8 cellular contexts compared by ENCODE assay signal in the genomic region with DNA sequence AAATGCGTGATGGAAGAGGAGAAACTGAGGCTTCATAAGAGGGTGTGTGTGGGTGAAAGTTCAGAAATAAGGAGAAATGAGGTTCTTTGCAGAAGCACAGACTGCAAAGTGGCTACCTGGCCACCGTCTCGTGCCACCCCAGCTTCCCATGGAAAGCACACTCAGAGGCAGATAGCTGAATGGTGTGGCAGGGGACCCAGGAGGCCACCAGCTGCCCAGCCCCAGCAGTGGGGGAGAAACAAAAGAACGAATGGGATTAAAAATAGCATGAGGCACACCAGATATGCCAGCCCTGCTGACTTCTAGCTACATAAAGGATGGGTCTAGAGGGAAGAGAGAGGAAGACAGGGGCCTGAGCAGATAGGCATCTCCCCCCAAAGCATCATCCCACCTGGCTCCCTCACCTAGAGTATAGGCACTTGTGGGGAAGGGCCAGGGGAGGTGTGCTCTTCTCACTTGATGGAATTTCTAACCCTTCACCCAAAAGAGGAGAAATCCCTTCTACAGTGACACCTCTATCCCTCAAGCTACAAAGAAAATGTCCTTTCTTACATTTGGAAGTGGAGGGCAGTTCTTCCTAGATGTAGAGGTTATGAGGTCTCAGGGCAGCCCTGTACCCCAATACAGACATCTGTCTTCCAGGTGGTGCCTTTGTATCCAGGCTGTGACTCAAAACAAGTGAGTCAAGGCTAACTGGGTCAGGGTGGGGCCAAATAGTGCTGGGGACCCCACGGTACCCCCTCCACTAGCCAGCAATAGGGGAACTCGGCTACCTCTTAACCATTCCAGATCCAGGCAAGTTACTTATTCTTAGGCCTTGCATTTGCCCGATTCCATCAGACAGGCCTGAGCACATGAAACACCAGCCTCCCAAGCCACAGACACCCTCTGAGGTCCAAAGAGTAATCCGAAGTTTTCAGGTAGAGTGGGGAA. TPM values are rescaled to one million over a fixed set of nuclear protein-coding genes. Genes with fewer than 3 reads are reported as not detected.
A peak's percentile ranks its signal among the peaks of the same experiment; 100 is the strongest.
DNase-seq lines count a peak whose midpoint lies in the region; ATAC-seq, FAIRE-seq and TF ChIP-seq lines count a peak whose summit lies in the region.

No MANE protein-coding gene starts in this region.

- H3K4me3 ChIP-seq in PC-9 (peak overlapping the region; percentile 95), endothelial cell of umbilical vein (replicated peaks in 1 of 3; ENCODE audit: insufficient read depth in 1 of 3, low read depth in 1 of 3, low read length in 3 of 3) (peak overlapping the region in 2 of 3 experiments; percentile 39 to 92)

- peak; percentile 80 for FAIRE-seq in endothelial cell of umbilical vein (lab: Jason Lieb, UNC)

- DNase-seq in EH (ENCODE audit: low read depth) (peak; percentile 28), PC-9 (no peak), endothelial cell of umbilical vein (ENCODE audit: low read depth, low spot score) (peak; percentile 17), osteocyte (ENCODE audit: extremely low spot score, unreplicated experiment) (no peak), left colon (no peak)
- DNase-seq in activated CD4-positive, CD25-positive, alpha-beta regulatory T cell (lab: John Stamatoyannopoulos, UW), result no peak

- peaks cover 75% of the 10 kb centered on the region for H3F3A ChIP-seq in PC-9 (ENCODE audit: insufficient read depth, low read depth)

- CTCF ChIA-PET in PC-9 (lab: Charles Lee), result no interaction called here
- CTCF ChIA-PET in endothelial cell of umbilical vein (lab: Charles Lee), result interaction anchor here (0.8 to 1.5 kb wide), 3 partner anchors 22 to 170 kb away, joined by 3 to 9 read pairs (median 7); no protein-coding TSS in a partner anchor

- H3K27ac Mint-ChIP-seq in osteocyte (ENCODE audit: unreplicated experiment), result peak overlapping the region; percentile 100

- dilution Hi-C loops in endothelial cell of umbilical vein (cut with MboI; ENCODE audit: extremely low pct_ligation_motif_present, low sequenced_read_pairs), result no loop called here

- no peaks in the 10 kb centered on the region for H3K27me3 Mint-ChIP-seq in osteocyte (ENCODE audit: unreplicated experiment)

- H3K27ac ChIP-seq in PC-9, result peak overlapping the region; percentile 93
- peak overlapping the region; percentile 85 for H3K27ac ChIP-seq in endothelial cell of umbilical vein (ENCODE audit: insufficient read depth, low read depth, low read length)

- H3K4me2 ChIP-seq in PC-9 (peak overlapping the region; percentile 100), endothelial cell of umbilical vein (ENCODE audit: insufficient read depth, low read length) (peak overlapping the region; percentile 76)

- H3K9me2 ChIP-seq in PC-9 (ENCODE audit: insufficient read depth), result no peaks in the 10 kb centered on the region

- peaks cover 30% of the 10 kb centered on the region for H3K36me3 ChIP-seq in PC-9 (ENCODE audit: low read depth)
- peaks cover 11 to 12% of the 10 kb centered on the region in 2 experiments for H3K36me3 ChIP-seq in endothelial cell of umbilical vein (ENCODE audit: control insufficient read depth in 2 of 2, extremely low read depth in 1 of 2, insufficient read depth in 2 of 2, low read length in 2 of 2)

- peaks cover 62% of the 10 kb centered on the region for H3K4me1 Mint-ChIP-seq in osteocyte (ENCODE audit: unreplicated experiment)

- no peak for TF ChIP-seq POLR2A in endothelial cell of umbilical vein (IDR thresholded peaks at IDR 0.05; ENCODE audit: low read depth, low read length)

- no peaks in the 10 kb centered on the region for H3K9me3 Mint-ChIP-seq in osteocyte (ENCODE audit: unreplicated experiment)

- H3K9me3 ChIP-seq in PC-9 (ENCODE audit: insufficient read depth, low read depth), result no peaks in the 10 kb centered on the region
- H3K9me3 ChIP-seq in endothelial cell of umbilical vein (replicated peaks; ENCODE audit: control insufficient read depth, insufficient read depth, low read length), result no peaks in the 10 kb centered on the region

- POLR2A ChIA-PET in PC-9 (lab: Charles Lee; ENCODE audit: unreplicated experiment) (interaction anchor here (0.7 to 1.0 kb wide), 2 partner anchors 19 to 406 kb away, joined by 7 to 8 read pairs; partner anchors contain the start of gene ISG20L2), endothelial cell of umbilical vein (lab: Charles Lee) (interaction anchor here (0.7 kb wide), 1 partner anchor 20 kb away, joined by 3 read pairs; the partner anchor contains the start of genes ISG20L2 and METTL25B)

- H3K4me1 ChIP-seq in PC-9 (replicated peaks; ENCODE audit: insufficient read depth) (peaks cover 30% of the 10 kb centered on the region), endothelial cell of umbilical vein (ENCODE audit: control insufficient read depth, extremely low read depth, insufficient read depth, low read length) (peaks cover 49% of the 10 kb centered on the region)

- no peaks in the 10 kb centered on the region for H3K9me1 ChIP-seq in endothelial cell of umbilical vein (replicated peaks; ENCODE audit: control insufficient read depth, extremely low read depth, insufficient read depth, low read length)

- BruUV-seq in PC-9 (replicated peaks; lab: Mats Ljungman, UMichigan) (TSS peak; percentile 15), endothelial cell of umbilical vein (replicated peaks; lab: Mats Ljungman, UMichigan) (TSS peak; percentile 17)

- ATAC-seq in HG03280 (IDR thresholded peaks at IDR 0.05; ENCODE audit: unreplicated experiment), result no peak
- no peak for ATAC-seq in HG03378 (IDR thresholded peaks at IDR 0.05; ENCODE audit: unreplicated experiment)
- no peak for ATAC-seq in left colon

- H2AFZ ChIP-seq in PC-9, result no peak overlapping the region
- no peak overlapping the region for H2AFZ ChIP-seq in endothelial cell of umbilical vein (ENCODE audit: low read depth, low read length)

- intact Hi-C loops in PC-9 (cut with micrococcal nuclease; ENCODE audit: unreplicated experiment), result loop anchor here (1.0 kb wide), 1 partner anchor 150 kb away; no protein-coding TSS in a partner anchor
- intact Hi-C loops in endothelial cell of umbilical vein (cut with micrococcal nuclease), result loop anchor here (5.0 kb wide), 1 partner anchor 246 kb away; the partner anchor contains the start of gene MEF2D
- intact Hi-C loops in left colon (cut with DNase I, micrococcal nuclease), result no loop called here

- no peaks in the 10 kb centered on the region for H3K27me3 ChIP-seq in PC-9 (ENCODE audit: insufficient read depth, low read depth)
- H3K27me3 ChIP-seq in endothelial cell of umbilical vein (ENCODE audit: control insufficient read depth in 2 of 2, insufficient read depth in 2 of 2, low read length in 2 of 2), result no peaks in the 10 kb centered on the region

- peak overlapping the region; percentile 69 for H3K9ac ChIP-seq in endothelial cell of umbilical vein (replicated peaks; ENCODE audit: extremely low read depth, insufficient read depth, low read length)

- H3K79me2 ChIP-seq in PC-9 (ENCODE audit: low read depth) (peaks cover 91% of the 10 kb centered on the region), endothelial cell of umbilical vein (ENCODE audit: control insufficient read depth, insufficient read depth, low read length) (peaks cover 78% of the 10 kb centered on the region)

- peaks cover 16% of the 10 kb centered on the region for H4K20me1 ChIP-seq in PC-9 (ENCODE audit: insufficient read depth)
- no peaks in the 10 kb centered on the region for H4K20me1 ChIP-seq in endothelial cell of umbilical vein (replicated peaks; ENCODE audit: control insufficient read depth, extremely low read depth, insufficient read depth, low read length)

- peak overlapping the region; percentile 88 for H3K4me3 Mint-ChIP-seq in osteocyte (ENCODE audit: unreplicated experiment)

- peaks cover 10% of the 10 kb centered on the region for H3K36me3 Mint-ChIP-seq in osteocyte (ENCODE audit: unreplicated experiment)

- no peak for TF ChIP-seq CTCF in PC-9 (conservative IDR thresholded peaks at IDR 0.05)
- no peak for TF ChIP-seq CTCF in endothelial cell of umbilical vein (IDR thresholded peaks at IDR 0.05; ENCODE audit: extremely low read depth in 1 of 2, insufficient read depth in 1 of 2, low read depth in 1 of 2, low read length in 2 of 2)
- TF ChIP-seq CTCF in osteocyte (IDR thresholded peaks at IDR 0.05), result no peak

RNA-seq across cellular contexts. Expression of gene HDGF, which starts 3.5 kb away (rescaled TPM):
- total RNA-seq in PC-9 (2021), result 472 and 498 TPM in 2 replicates
- total RNA-seq in endothelial cell of umbilical vein, result 279 and 298 TPM in 2 replicates
- polyA plus RNA-seq in endothelial cell of umbilical vein, result 94.7 and 95.1 TPM in 2 replicates
- 139 and 148 TPM in 2 replicates for polyA plus RNA-seq in endothelial cell of umbilical vein (2011; cell fraction: cytosol; rRNA removed)
- 93.2 and 108 TPM in 2 replicates for polyA plus RNA-seq in endothelial cell of umbilical vein (2011; cell fraction: nucleus; rRNA removed)
- polyA plus RNA-seq in endothelial cell of umbilical vein (2012), result 140 and 207 TPM in 2 replicates
- 104 and 113 TPM in 2 replicates for polyA minus RNA-seq in endothelial cell of umbilical vein
- polyA minus RNA-seq in endothelial cell of umbilical vein (2011; cell fraction: cytosol; rRNA and poly(A)+ RNA removed), result 188 TPM
- 25.0 and 26.9 TPM in 2 replicates for polyA minus RNA-seq in endothelial cell of umbilical vein (2011; cell fraction: nucleus; rRNA and poly(A)+ RNA removed)
- total RNA-seq in osteocyte, result 213 and 219 TPM in 2 replicates
- 100 to 1,000 TPM; 198 to 243 TPM for total RNA-seq in left colon

RNA-seq across cellular contexts. Expression of gene MRPL24, which starts 7.1 kb away (rescaled TPM):
- total RNA-seq in PC-9 (2021) (74.1 and 85.3 TPM in 2 replicates), endothelial cell of umbilical vein (63.3 and 77.7 TPM in 2 replicates), osteocyte (52.6 and 55.8 TPM in 2 replicates), left colon (10 to 100 TPM; 37.7 to 60.2 TPM)
- 46.5 and 47.9 TPM in 2 replicates for polyA plus RNA-seq in endothelial cell of umbilical vein
- polyA plus RNA-seq in endothelial cell of umbilical vein (2011; cell fraction: cytosol; rRNA removed), result 67.0 and 79.6 TPM in 2 replicates
- 44.5 and 52.6 TPM in 2 replicates for polyA plus RNA-seq in endothelial cell of umbilical vein (2011; cell fraction: nucleus; rRNA removed)
- 74.8 and 88.5 TPM in 2 replicates for polyA plus RNA-seq in endothelial cell of umbilical vein (2012)
- 30.4 and 46.8 TPM in 2 replicates for polyA minus RNA-seq in endothelial cell of umbilical vein
- 31.3 TPM for polyA minus RNA-seq in endothelial cell of umbilical vein (2011; cell fraction: cytosol; rRNA and poly(A)+ RNA removed)
- polyA minus RNA-seq in endothelial cell of umbilical vein (2011; cell fraction: nucleus; rRNA and poly(A)+ RNA removed), result 9.9 and 10.5 TPM in 2 replicates

RNA-seq across cellular contexts. Expression of gene PRCC, which starts 19.3 kb away (rescaled TPM):
- total RNA-seq in PC-9 (2021) (47.8 and 56.6 TPM in 2 replicates), endothelial cell of umbilical vein (65.1 and 71.5 TPM in 2 replicates), osteocyte (71.1 and 85.4 TPM in 2 replicates), left colon (10 to 100 TPM; 51.2 to 59.6 TPM)
- polyA plus RNA-seq in endothelial cell of umbilical vein, result 76.9 and 77.4 TPM in 2 replicates
- 85.2 and 95.3 TPM in 2 replicates for polyA plus RNA-seq in endothelial cell of umbilical vein (2011; cell fraction: cytosol; rRNA removed)
- 64.9 and 66.7 TPM in 2 replicates for polyA plus RNA-seq in endothelial cell of umbilical vein (2011; cell fraction: nucleus; rRNA removed)
- polyA plus RNA-seq in endothelial cell of umbilical vein (2012), result 42.1 and 57.4 TPM in 2 replicates
- polyA minus RNA-seq in endothelial cell of umbilical vein, result 74.1 and 74.8 TPM in 2 replicates
- 87.5 TPM for polyA minus RNA-seq in endothelial cell of umbilical vein (2011; cell fraction: cytosol; rRNA and poly(A)+ RNA removed)
- 30.6 and 54.1 TPM in 2 replicates for polyA minus RNA-seq in endothelial cell of umbilical vein (2011; cell fraction: nucleus; rRNA and poly(A)+ RNA removed)

RNA-seq across cellular contexts. Expression of gene ISG20L2, which starts 19.4 kb away (rescaled TPM):
- 25.4 and 33.2 TPM in 2 replicates for total RNA-seq in PC-9 (2021)
- total RNA-seq in endothelial cell of umbilical vein, result 32.1 and 35.3 TPM in 2 replicates
- polyA plus RNA-seq in endothelial cell of umbilical vein, result 32.0 and 33.2 TPM in 2 replicates
- 34.1 and 37.0 TPM in 2 replicates for polyA plus RNA-seq in endothelial cell of umbilical vein (2011; cell fraction: cytosol; rRNA removed)
- 20.2 and 24.9 TPM in 2 replicates for polyA plus RNA-seq in endothelial cell of umbilical vein (2011; cell fraction: nucleus; rRNA removed)
- polyA plus RNA-seq in endothelial cell of umbilical vein (2012), result 27.8 and 37.7 TPM in 2 replicates
- 48.1 and 59.4 TPM in 2 replicates for polyA minus RNA-seq in endothelial cell of umbilical vein
- 22.1 TPM for polyA minus RNA-seq in endothelial cell of umbilical vein (2011; cell fraction: cytosol; rRNA and poly(A)+ RNA removed)
- 23.7 and 28.4 TPM in 2 replicates for polyA minus RNA-seq in endothelial cell of umbilical vein (2011; cell fraction: nucleus; rRNA and poly(A)+ RNA removed)
- 33.0 and 37.7 TPM in 2 replicates for total RNA-seq in osteocyte
- 10 to 100 TPM; 24.2 to 28.3 TPM for total RNA-seq in left colon

RNA-seq across cellular contexts. Expression of gene METTL25B, which starts 19.7 kb away (rescaled TPM):
- 51.0 and 77.7 TPM in 2 replicates for total RNA-seq in PC-9 (2021)
- 12.8 and 15.5 TPM in 2 replicates for total RNA-seq in endothelial cell of umbilical vein
- 15.0 and 17.3 TPM in 2 replicates for polyA plus RNA-seq in endothelial cell of umbilical vein
- polyA plus RNA-seq in endothelial cell of umbilical vein (2011; cell fraction: cytosol; rRNA removed), result 10.3 and 11.4 TPM in 2 replicates
- 29.0 and 38.2 TPM in 2 replicates for polyA plus RNA-seq in endothelial cell of umbilical vein (2011; cell fraction: nucleus; rRNA removed)
- polyA plus RNA-seq in endothelial cell of umbilical vein (2012), result 7.6 and 9.9 TPM in 2 replicates
- 10.6 and 13.0 TPM in 2 replicates for polyA minus RNA-seq in endothelial cell of umbilical vein
- 26.8 TPM for polyA minus RNA-seq in endothelial cell of umbilical vein (2011; cell fraction: cytosol; rRNA and poly(A)+ RNA removed)
- polyA minus RNA-seq in endothelial cell of umbilical vein (2011; cell fraction: nucleus; rRNA and poly(A)+ RNA removed), result 9.0 and 9.9 TPM in 2 replicates
- 21.3 and 24.1 TPM in 2 replicates for total RNA-seq in osteocyte
- total RNA-seq in left colon, result 10 to 100 TPM; 40.6 to 47.9 TPM

Comparison
In these comparisons a context has a peak if more than half of its experiments do, and no peak if none do; other contexts are left out.
1. DNase-seq: peak in EH (single experiment) and endothelial cell of umbilical vein (single experiment); none in PC-9 (0 of 2), osteocyte (single experiment), left colon (0 of 2) and activated CD4-positive, CD25-positive, alpha-beta regulatory T cell (0 of 4).
2. intact Hi-C loops: an anchor here in PC-9 (1.0 kb wide) and endothelial cell of umbilical vein (5.0 kb wide); none called in left colon.